1 cellular context compared by ENCODE assay signal in the genomic region with DNA sequence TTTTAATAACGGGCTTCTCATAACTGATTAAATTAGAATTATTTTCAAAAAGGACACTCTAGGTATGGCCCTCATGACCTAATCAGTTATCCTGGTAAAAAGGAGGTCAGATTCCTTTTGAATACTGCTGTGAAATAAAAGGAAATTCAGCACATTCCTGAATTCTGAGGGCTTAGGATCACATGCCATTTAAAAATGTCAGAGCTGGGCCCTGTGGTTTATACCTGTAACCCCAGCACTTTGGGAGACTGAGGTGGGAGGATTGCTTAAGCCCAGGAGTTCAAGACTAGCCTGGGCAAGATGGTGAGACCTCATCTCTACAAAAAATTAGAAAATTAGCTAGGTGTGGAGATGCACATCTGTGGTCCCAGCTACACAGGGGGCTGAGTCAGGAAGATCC.
TF ChIP-seq lines count a peak whose summit lies in the region.

No MANE protein-coding gene starts in this region.

TF ChIP-seq in GM23338, 12 proteins besides CTCF, POLR2A, EP300 and RAD21:
- TF ChIP-seq EZH2phosphoT487 (IDR thresholded peaks at IDR 0.05; ENCODE audit: unreplicated experiment): no peak
- no peak for TF ChIP-seq CREB1 (CRISPR knock-in tag; IDR thresholded peaks at IDR 0.05; ENCODE audit: low read depth)
- no peak for TF ChIP-seq ZNF331 (CRISPR knock-in tag; IDR thresholded peaks at IDR 0.05; ENCODE audit: low read depth)
- TF ChIP-seq ETS1 (IDR thresholded peaks at IDR 0.05): no peak
- TF ChIP-seq ZNF114 (CRISPR knock-in tag; IDR thresholded peaks at IDR 0.05): no peak
- TF ChIP-seq, protein P1, sequence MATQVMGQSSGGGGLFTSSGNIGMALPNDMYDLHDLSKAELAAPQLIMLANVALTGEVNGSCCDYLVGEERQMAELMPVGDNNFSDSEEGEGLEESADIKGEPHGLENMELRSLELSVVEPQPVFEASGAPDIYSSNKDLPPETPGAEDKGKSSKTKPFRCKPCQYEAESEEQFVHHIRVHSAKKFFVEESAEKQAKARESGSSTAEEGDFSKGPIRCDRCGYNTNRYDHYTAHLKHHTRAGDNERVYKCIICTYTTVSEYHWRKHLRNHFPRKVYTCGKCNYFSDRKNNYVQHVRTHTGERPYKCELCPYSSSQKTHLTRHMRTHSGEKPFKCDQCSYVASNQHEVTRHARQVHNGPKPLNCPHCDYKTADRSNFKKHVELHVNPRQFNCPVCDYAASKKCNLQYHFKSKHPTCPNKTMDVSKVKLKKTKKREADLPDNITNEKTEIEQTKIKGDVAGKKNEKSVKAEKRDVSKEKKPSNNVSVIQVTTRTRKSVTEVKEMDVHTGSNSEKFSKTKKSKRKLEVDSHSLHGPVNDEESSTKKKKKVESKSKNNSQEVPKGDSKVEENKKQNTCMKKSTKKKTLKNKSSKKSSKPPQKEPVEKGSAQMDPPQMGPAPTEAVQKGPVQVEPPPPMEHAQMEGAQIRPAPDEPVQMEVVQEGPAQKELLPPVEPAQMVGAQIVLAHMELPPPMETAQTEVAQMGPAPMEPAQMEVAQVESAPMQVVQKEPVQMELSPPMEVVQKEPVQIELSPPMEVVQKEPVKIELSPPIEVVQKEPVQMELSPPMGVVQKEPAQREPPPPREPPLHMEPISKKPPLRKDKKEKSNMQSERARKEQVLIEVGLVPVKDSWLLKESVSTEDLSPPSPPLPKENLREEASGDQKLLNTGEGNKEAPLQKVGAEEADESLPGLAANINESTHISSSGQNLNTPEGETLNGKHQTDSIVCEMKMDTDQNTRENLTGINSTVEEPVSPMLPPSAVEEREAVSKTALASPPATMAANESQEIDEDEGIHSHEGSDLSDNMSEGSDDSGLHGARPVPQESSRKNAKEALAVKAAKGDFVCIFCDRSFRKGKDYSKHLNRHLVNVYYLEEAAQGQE (IDR thresholded peaks at IDR 0.05; ENCODE audit: unreplicated experiment): no peak
- no peak for TF ChIP-seq STAT1 (IDR thresholded peaks at IDR 0.05; ENCODE audit: unreplicated experiment)
- TF ChIP-seq NANOG (IDR thresholded peaks at IDR 0.05; ENCODE audit: borderline replicate concordance): no peak
- TF ChIP-seq ZNF462 (CRISPR knock-in tag; IDR thresholded peaks at IDR 0.05): no peak
- no peak for TF ChIP-seq POLR2AphosphoS5 (IDR thresholded peaks at IDR 0.05; ENCODE audit: low read depth)
- TF ChIP-seq EZH2 (IDR thresholded peaks at IDR 0.05; ENCODE audit: low read depth, unreplicated experiment): no peak
- TF ChIP-seq JUNB (IDR thresholded peaks at IDR 0.05; ENCODE audit: unreplicated experiment): no peak
TF ChIP-seq in GM23338: peak in this region for 0.
